In the genomic region with DNA sequence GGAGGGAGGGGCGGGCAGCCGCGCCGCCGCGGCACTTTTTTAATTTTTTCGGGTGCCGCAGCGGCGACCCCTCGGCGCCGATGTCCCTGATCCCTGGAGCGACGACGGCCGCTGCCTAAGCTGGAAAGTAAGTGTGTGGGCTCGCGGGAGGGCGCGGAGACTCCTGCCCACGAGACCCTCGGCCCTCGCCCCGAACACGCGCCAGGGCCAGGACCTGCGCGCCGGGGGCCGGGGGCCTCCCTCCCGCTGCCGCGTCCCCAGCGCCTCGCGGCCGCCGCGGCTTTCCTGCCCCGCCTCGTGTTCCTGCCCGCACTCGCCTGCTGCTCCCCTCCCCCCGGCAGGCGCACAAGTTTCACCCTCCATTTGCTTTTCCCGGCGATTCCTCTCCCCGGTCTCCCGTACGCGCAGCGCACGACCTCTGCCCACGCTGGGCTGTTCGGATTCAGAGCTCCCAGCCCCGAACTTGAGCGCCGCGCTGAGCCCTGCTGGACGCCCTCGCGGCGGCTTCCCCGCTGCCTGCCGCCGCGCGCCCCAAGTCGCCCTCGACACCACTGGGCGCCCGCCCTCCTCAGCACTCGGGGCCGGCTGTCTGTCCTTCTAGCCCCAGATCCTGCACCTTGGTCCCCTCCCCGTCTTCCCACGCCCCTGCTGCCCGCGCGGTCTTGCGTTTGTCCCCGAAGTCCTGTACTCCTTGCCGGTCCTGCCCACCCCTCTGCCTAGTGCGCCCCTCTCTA, we compare ENCODE assay signal across 8 cellular contexts. TPM values are rescaled to one million over a fixed set of nuclear protein-coding genes. Genes with fewer than 3 reads are reported as not detected.
DNase-seq lines count a peak whose midpoint lies in the region; ATAC-seq, FAIRE-seq and TF ChIP-seq lines count a peak whose summit lies in the region.

No MANE protein-coding gene starts in this region.

- no peak overlapping the region for H4K5ac ChIP-seq in mesendoderm (ENCODE audit: low read length)

- H3K9ac ChIP-seq in mesendoderm (ENCODE audit: low read length): peak overlapping the region; percentile 92

- no peaks in the 10 kb centered on the region for H3K36me3 ChIP-seq in mesendoderm (ENCODE audit: control insufficient read depth, insufficient read depth, low read length)

- H3K27ac ChIP-seq in A549: peak overlapping the region; percentile 95 to 98
- H3K27ac ChIP-seq in mesendoderm (ENCODE audit: low read depth, low read length): peak overlapping the region; percentile 98

- peaks cover 28% of the 10 kb centered on the region for H3K27me3 Mint-ChIP-seq in activated CD4-positive, alpha-beta memory T cell treated with anti-CD3 and anti-CD28 coated beads, Interleukin-2, amount 10 ng/mL, durations not matched to agents 7 days and 5 days
- no peaks in the 10 kb centered on the region for H3K27me3 Mint-ChIP-seq in effector memory CD8-positive, alpha-beta T cell

- no peak overlapping the region for H2AK5ac ChIP-seq in mesendoderm (ENCODE audit: low read length)

- H3K9me3 ChIP-seq in A549: no peaks in the 10 kb centered on the region

- FAIRE-seq in A549 (lab: Jason Lieb, UNC): no peak

- no peak; the same call in 2 of the 3 replicates for TF ChIP-seq CTCF in A549 (IDR thresholded peaks at IDR 0.05)

- H2BK5ac ChIP-seq in mesendoderm (ENCODE audit: low read length): peak overlapping the region; percentile 88

- peak; percentile 66 to 71 for ATAC-seq in A549
- ATAC-seq in GM18511 (IDR thresholded peaks at IDR 0.05; ENCODE audit: unreplicated experiment): peak; percentile 45
- peak; percentile 7 for ATAC-seq in HG03060 (IDR thresholded peaks at IDR 0.05; ENCODE audit: low read depth, unreplicated experiment)
- peak; percentile 30 for ATAC-seq in effector memory CD8-positive, alpha-beta T cell (replicated peaks)

- H3K4me3 Mint-ChIP-seq in activated CD4-positive, alpha-beta memory T cell treated with anti-CD3 and anti-CD28 coated beads, Interleukin-2, amount 10 ng/mL, durations not matched to agents 7 days and 5 days: peak overlapping the region; percentile 91
- H3K4me3 Mint-ChIP-seq in effector memory CD8-positive, alpha-beta T cell: peak overlapping the region; percentile 92

- CTCF ChIA-PET in A549 (lab: Yijun Ruan, JAX): interaction anchor here (0.6 to 3.7 kb wide), 14 partner anchors 12 to 423 kb away, joined by 3 to 13 read pairs (median 4); no protein-coding TSS in a partner anchor
- CTCF ChIA-PET in activated CD4-positive, alpha-beta memory T cell treated with anti-CD3 and anti-CD28 coated beads, Interleukin-2, amount 10 ng/mL, durations not matched to agents 7 days and 5 days (lab: Charles Lee): interaction anchor here (0.8 to 1.5 kb wide), 3 partner anchors 12 to 22 kb away, joined by 3 read pairs; no protein-coding TSS in a partner anchor

- H2BK15ac ChIP-seq in mesendoderm (replicated peaks; ENCODE audit: low read depth): no peak overlapping the region

- H3K4me1 ChIP-seq in A549 (peaks cover 37% of the 10 kb centered on the region), mesendoderm (ENCODE audit: control insufficient read depth, low read depth, low read length) (peaks cover 6% of the 10 kb centered on the region)

- 0% methylated on average over 4 of the region's 84 CpGs for WGBS in A549 (ENCODE audit: missing lambda C conversion rate)
- WGBS in mesendoderm (ENCODE audit: extremely low coverage, insufficient coverage, low lambda C conversion rate): no CpG with 5 or more reads among the region's 84 CpGs

- 0 out of 5 replicates have a peak, but pooled peaks of 1 of the 2 experiments have one; percentile 8 for TF ChIP-seq RAD21 in A549 (conservative IDR thresholded peaks at IDR 0.05 in 1 of 2, IDR thresholded peaks at IDR 0.05 in 1 of 2)

- H3K4ac ChIP-seq in mesendoderm (ENCODE audit: low read depth, low read length): peak overlapping the region; percentile 41

- H3K4me1 Mint-ChIP-seq in activated CD4-positive, alpha-beta memory T cell treated with anti-CD3 and anti-CD28 coated beads, Interleukin-2, amount 10 ng/mL, durations not matched to agents 7 days and 5 days: peaks cover 30% of the 10 kb centered on the region
- H3K4me1 Mint-ChIP-seq in effector memory CD8-positive, alpha-beta T cell (ENCODE audit: low read depth in 2 of 2): peaks cover 17 to 21% of the 10 kb centered on the region in 2 donors

- H3K79me2 ChIP-seq in mesendoderm (ENCODE audit: control insufficient read depth, insufficient read depth, low read length): peaks cover 33% of the 10 kb centered on the region

- H3K27ac Mint-ChIP-seq in activated CD4-positive, alpha-beta memory T cell treated with anti-CD3 and anti-CD28 coated beads, Interleukin-2, amount 10 ng/mL, durations not matched to agents 7 days and 5 days: peak overlapping the region; percentile 76
- H3K27ac Mint-ChIP-seq in effector memory CD8-positive, alpha-beta T cell: peak overlapping the region; percentile 84 to 94

- H3K23ac ChIP-seq in mesendoderm (ENCODE audit: low read length): peak overlapping the region; percentile 45

- H3K9me3 Mint-ChIP-seq in activated CD4-positive, alpha-beta memory T cell treated with anti-CD3 and anti-CD28 coated beads, Interleukin-2, amount 10 ng/mL, durations not matched to agents 7 days and 5 days: no peaks in the 10 kb centered on the region
- H3K9me3 Mint-ChIP-seq in effector memory CD8-positive, alpha-beta T cell: no peaks in the 10 kb centered on the region

- H2BK120ac ChIP-seq in mesendoderm (ENCODE audit: low read depth, low read length): no peak overlapping the region

- H3K36me3 Mint-ChIP-seq in activated CD4-positive, alpha-beta memory T cell treated with anti-CD3 and anti-CD28 coated beads, Interleukin-2, amount 10 ng/mL, durations not matched to agents 7 days and 5 days (ENCODE audit: low read depth): peaks cover 3% of the 10 kb centered on the region
- H3K36me3 Mint-ChIP-seq in effector memory CD8-positive, alpha-beta T cell (ENCODE audit: insufficient read depth): peaks cover 13% of the 10 kb centered on the region

- H3K4me3 ChIP-seq in A549: peak overlapping the region; percentile 94
- H3K4me3 ChIP-seq in mesendoderm (ENCODE audit: low read length): peak overlapping the region; percentile 42

- H3K4me2 ChIP-seq in A549 (peak overlapping the region; percentile 91), mesendoderm (ENCODE audit: low read length) (peak overlapping the region; percentile 54)

- peak overlapping the region; percentile 92 for H3K18ac ChIP-seq in mesendoderm (ENCODE audit: low read length)

- TF ChIP-seq POLR2A in A549 (IDR thresholded peaks at IDR 0.05; ENCODE audit: low read length): peak; percentile 38; the same call in 1 of the 2 replicates

- H3K79me1 ChIP-seq in mesendoderm (ENCODE audit: low read length): peaks cover 4% of the 10 kb centered on the region

- H3K56ac ChIP-seq in mesendoderm (ENCODE audit: low read length): peak overlapping the region; percentile 97

- DNase-seq in A549 (ENCODE audit: low read depth in 1 of 2, low spot score in 1 of 2) (peak; percentile 15 to 76), NCI-H345 treated with DMSO at 0.1 percent for 48 hours (lab: John Stamatoyannopoulos, UW; ENCODE audit: unreplicated experiment) (peak; percentile 24), mesendoderm (peak; percentile 80)
- DNase-seq in activated CD4-positive, alpha-beta memory T cell treated with anti-CD3 and anti-CD28 coated beads, Interleukin-2, amount 10 ng/mL, durations not matched to agents 7 days and 5 days: peak; percentile 58
- DNase-seq in effector memory CD8-positive, alpha-beta T cell: peak; percentile 26 to 50 (median 32)
- peak; percentile 32 for DNase-seq in stimulated activated CD8-positive, alpha-beta memory T cell treated with anti-CD3 and anti-CD28 coated beads, Interleukin-12 subunit alpha, Interleukin-12 subunit beta, amount 100 ng/mL, for 4 hours (ENCODE audit: low read depth)

- TF ChIP-seq EP300 in A549 (IDR thresholded peaks at IDR 0.05): no peak

- POLR2A ChIA-PET in A549 (lab: Yijun Ruan, JAX): interaction anchor here (0.9 to 1.3 kb wide), 3 partner anchors 48 to 162 kb away, joined by 3 to 5 read pairs (median 3); no protein-coding TSS in a partner anchor
- POLR2A ChIA-PET in activated CD4-positive, alpha-beta memory T cell treated with anti-CD3 and anti-CD28 coated beads, Interleukin-2, amount 10 ng/mL, durations not matched to agents 7 days and 5 days (lab: Charles Lee): interaction anchor here (1.3 kb wide), 3 partner anchors 21 to 581 kb away, joined by 3 read pairs; partner anchors contain the start of gene ACVR1

- no peak overlapping the region for H4K8ac ChIP-seq in mesendoderm (ENCODE audit: low read depth, low read length)

- no peaks in the 10 kb centered on the region for H3K27me3 ChIP-seq in mesendoderm (ENCODE audit: insufficient read depth, low read length, poor library complexity)

TF ChIP-seq in A549, 52 proteins besides CTCF, POLR2A, EP300 and RAD21 (continues in another document):
- TF ChIP-seq PHF8 (IDR thresholded peaks at IDR 0.05; ENCODE audit: borderline replicate concordance, low read depth): peak; percentile 15; the same call in 1 of the 2 replicates
- peak; percentile 63; the same call in 1 of the 2 replicates for TF ChIP-seq TP53 (CRISPR knock-in tag; IDR thresholded peaks at IDR 0.05)
- TF ChIP-seq RNF2 (IDR thresholded peaks at IDR 0.05; ENCODE audit: borderline replicate concordance, low read depth): peak; percentile 36; the same call in 1 of the 2 replicates
- TF ChIP-seq ZC3H11A (IDR thresholded peaks at IDR 0.05): no peak
- TF ChIP-seq JUN (IDR thresholded peaks at IDR 0.05): 0 out of 5 replicates have a peak, but pooled peaks of 1 of the 2 experiments have one; percentile 6

RNA-seq across cellular contexts. Expression of gene PKP4, which starts 0.5 kb away (rescaled TPM):
- polyA plus RNA-seq in A549 (2011; rRNA removed) (56.6 and 57.9 TPM in 2 replicates), A549 (2017; fragmentation: RNase III; extraction: RNeasy Plus Mini Kit Qiagen cat#74134 plus additional on column Dnase treatment) (26.7 to 33.4 TPM (median 27.0 TPM) in 3 replicates)
- 23.5 and 29.0 TPM in 2 replicates for polyA plus RNA-seq in A549 (2012; cell fraction: cytosol; rRNA removed)
- 42.4 and 45.8 TPM in 2 replicates for polyA plus RNA-seq in A549 (2012; cell fraction: nucleus; rRNA removed)
- polyA minus RNA-seq in A549 (2011; rRNA and poly(A)+ RNA removed): 123 and 140 TPM in 2 replicates
- 10 to 100 TPM; 33.8 to 34.1 TPM for total RNA-seq in activated CD4-positive, alpha-beta memory T cell treated with anti-CD3 and anti-CD28 coated beads, Interleukin-2, amount 10 ng/mL, durations not matched to agents 7 days and 5 days
- 44.9 TPM for polyA plus RNA-seq in mesendoderm (2013, experiment 1 of 2)
- 49.5 TPM for polyA plus RNA-seq in mesendoderm (2013, experiment 2 of 2)

RNA-seq across cellular contexts. Expression of gene CCDC148, which starts 0.7 kb away (rescaled TPM):
- polyA plus RNA-seq in A549 (2011; rRNA removed) (0.56 and 0.85 TPM in 2 replicates), A549 (2017; fragmentation: RNase III; extraction: RNeasy Plus Mini Kit Qiagen cat#74134 plus additional on column Dnase treatment) (0.41 to 0.61 TPM (median 0.50 TPM) in 3 replicates)
- 0.26 and 0.45 TPM in 2 replicates for polyA plus RNA-seq in A549 (2012; cell fraction: cytosol; rRNA removed)
- 0.11 and 0.20 TPM in 2 replicates for polyA plus RNA-seq in A549 (2012; cell fraction: nucleus; rRNA removed)
- 0.83 and 2.7 TPM in 2 replicates for polyA minus RNA-seq in A549 (2011; rRNA and poly(A)+ RNA removed)
- total RNA-seq in activated CD4-positive, alpha-beta memory T cell treated with anti-CD3 and anti-CD28 coated beads, Interleukin-2, amount 10 ng/mL, durations not matched to agents 7 days and 5 days: not detected
- polyA plus RNA-seq in mesendoderm (2013, experiment 1 of 2): 0.48 TPM
- polyA plus RNA-seq in mesendoderm (2013, experiment 2 of 2): 0.45 TPM

Comparison
In these comparisons a context has a peak if more than half of its experiments do, and no peak if none do; other contexts are left out.
1. Peak in every context shown above with its lines: DNase-seq, ATAC-seq, H3K4me3 ChIP-seq and H3K27ac ChIP-seq.
2. ATAC-seq: peak in every context shown above with its lines; median percentile 68 in A549; 45 in GM18511; 30 in effector memory CD8-positive, alpha-beta T cell; 7 in HG03060.
3. DNase-seq: peak in every context shown above with its lines; median percentile 80 in mesendoderm; 58 in activated CD4-positive, alpha-beta memory T cell treated with anti-CD3 and anti-CD28 coated beads, Interleukin-2, amount 10 ng/mL, durations not matched to agents 7 days and 5 days; 46 in A549; 32 in effector memory CD8-positive, alpha-beta T cell; 32 in stimulated activated CD8-positive, alpha-beta memory T cell treated with anti-CD3 and anti-CD28 coated beads, Interleukin-12 subunit alpha, Interleukin-12 subunit beta, amount 100 ng/mL, for 4 hours; 24 in NCI-H345 treated with DMSO at 0.1 percent for 48 hours.